In genomic region chr11:91243630-91244029, GRCh38 we compare ENCODE assay signal across 1 cellular context.
TF ChIP-seq lines count a peak whose summit lies in the region.

No MANE protein-coding gene starts in this region.

TF ChIP-seq in WTC11, 78 proteins besides CTCF, POLR2A, EP300 and RAD21 (continued from another document):
- TF ChIP-seq MLX (CRISPR knock-in tag; IDR thresholded peaks at IDR 0.05) (no peak), ZNF512 (CRISPR knock-in tag; IDR thresholded peaks at IDR 0.05; ENCODE audit: borderline replicate concordance) (no peak), CBFB (CRISPR knock-in tag; IDR thresholded peaks at IDR 0.05; ENCODE audit: low read depth) (no peak), STAT6 (CRISPR knock-in tag; conservative IDR thresholded peaks at IDR 0.05; ENCODE audit: low read depth) (no peak)
